In the genomic region with DNA sequence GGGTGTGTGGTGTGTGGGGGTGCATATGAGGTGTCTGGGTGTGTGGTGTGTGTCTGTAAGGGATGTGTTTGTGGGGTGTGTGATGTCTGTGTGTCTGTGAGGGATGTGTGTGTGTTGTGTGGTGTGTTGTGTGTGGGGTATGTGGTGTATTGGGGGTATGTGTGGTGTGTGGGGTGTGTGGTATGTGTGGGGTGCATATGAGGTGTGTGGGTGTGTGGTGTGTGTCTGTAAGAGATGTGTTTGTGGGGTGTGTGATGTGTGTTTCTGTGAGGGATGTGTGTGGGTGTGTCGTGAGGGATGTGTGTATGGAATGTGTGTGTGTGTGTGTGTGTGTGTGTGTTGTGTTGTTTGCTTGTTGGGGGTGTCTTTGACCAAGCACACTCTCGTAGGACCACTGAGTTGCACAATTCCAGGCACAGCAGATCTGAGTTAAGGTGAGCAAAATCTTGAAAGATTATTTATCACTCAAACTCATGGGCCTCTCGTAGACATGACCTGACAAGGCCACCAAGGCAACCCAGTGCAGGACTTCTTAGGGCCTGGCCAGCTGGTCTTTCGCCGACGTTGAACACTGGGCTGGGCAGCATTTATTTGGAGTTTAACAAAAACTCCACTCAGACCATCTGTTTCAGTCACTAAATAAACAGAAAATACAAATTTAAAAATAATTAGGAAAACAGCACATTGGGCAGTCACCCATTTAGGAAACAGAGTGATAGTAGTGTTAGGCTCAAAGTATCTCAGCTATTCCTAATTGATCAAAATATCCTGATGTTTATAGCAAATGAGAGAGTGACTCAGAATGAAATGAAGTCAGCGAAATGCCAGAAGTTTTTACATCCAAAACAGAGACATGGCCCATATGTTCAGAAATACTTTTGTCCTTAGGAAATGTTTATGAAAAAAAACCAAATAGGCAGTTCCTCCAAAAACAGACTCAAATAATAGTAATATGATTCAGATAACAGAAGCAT, we compare ENCODE assay signal across 20 cellular contexts.
DNase-seq lines count a peak whose midpoint lies in the region; TF ChIP-seq lines count a peak whose summit lies in the region.
"Had no signal": no experiment of that assay in that cellular context is flagged by ENCODE, and none has a peak within 500 bp of the region (broad histone marks: within the 10 kb centered on the region; RNA-seq: fewer than 3 reads in every experiment).

No MANE protein-coding gene starts in this region.

- H3K27me3 ChIP-seq in GM23248 (replicated peaks; ENCODE audit: insufficient read depth) (no peaks in the 10 kb centered on the region), fibroblast of lung (ENCODE audit: control insufficient read depth, insufficient read depth, low read length) (no peaks in the 10 kb centered on the region)
- H3K27me3 ChIP-seq: colonic mucosa, sigmoid colon had no signal

- no peak overlapping the region for H3K9ac ChIP-seq in GM23248
- no peak overlapping the region for H3K9ac ChIP-seq in fibroblast of lung (ENCODE audit: insufficient read depth, low read length)

- TF ChIP-seq CTCF in AG10803 (conservative IDR thresholded peaks at IDR 0.05; ENCODE audit: low read length) (no peak), fibroblast of lung (conservative IDR thresholded peaks at IDR 0.05 in 1 of 2, IDR thresholded peaks at IDR 0.05 in 1 of 2; ENCODE audit: low read depth in 1 of 2, low read length in 2 of 2) (no peak), mesothelial cell of epicardium (IDR thresholded peaks at IDR 0.05; ENCODE audit: unreplicated experiment) (no peak)

- H3K27ac Mint-ChIP-seq in mesothelial cell of epicardium: peak overlapping the region; percentile 34
- H3K27ac Mint-ChIP-seq: activated CD4-positive, alpha-beta memory T cell treated with anti-CD3 and anti-CD28 coated beads for 36 hours; activated naive CD4-positive, alpha-beta T cell treated with anti-CD3 and anti-CD28 coated beads, Interleukin-2, amount 10 ng/mL, durations not matched to agents 7 days and 5 days; activated T-cell treated with anti-CD3 and anti-CD28 coated beads, Interleukin-2, amount 50 U/mL, for 24 hours; T-cell had no signal

- H3K4me3 ChIP-seq in AG10803 (ENCODE audit: low read length): no peak overlapping the region
- no peak overlapping the region for H3K4me3 ChIP-seq in GM23248
- H3K4me3 ChIP-seq in fibroblast of lung (replicated peaks in 1 of 4; ENCODE audit: control extremely low read depth in 1 of 4, insufficient read depth in 1 of 4, low read depth in 3 of 4, low read length in 4 of 4): no peak overlapping the region
- H3K4me3 ChIP-seq: colonic mucosa, sigmoid colon had no signal

- H3K4me3 Mint-ChIP-seq in mesothelial cell of epicardium: no peak overlapping the region
- H3K4me3 Mint-ChIP-seq: activated CD4-positive, alpha-beta memory T cell treated with anti-CD3 and anti-CD28 coated beads for 36 hours; activated naive CD4-positive, alpha-beta T cell treated with anti-CD3 and anti-CD28 coated beads, Interleukin-2, amount 10 ng/mL, durations not matched to agents 7 days and 5 days; activated T-cell treated with anti-CD3 and anti-CD28 coated beads, Interleukin-2, amount 50 U/mL, for 24 hours; T-cell had no signal

- 27 to 28% methylated on average over 7 of the region's 7 CpGs for WGBS in GM23248 (ENCODE audit: low coverage in 1 of 2, low lambda C conversion rate in 2 of 2, missing lambda C conversion rate in 2 of 2), 2 experiments

- H3K9me3 ChIP-seq in GM23248 (ENCODE audit: low read depth) (no peaks in the 10 kb centered on the region), fibroblast of lung (ENCODE audit: control insufficient read depth, insufficient read depth, low read depth, low read length) (no peaks in the 10 kb centered on the region)
- H3K9me3 ChIP-seq: colonic mucosa, sigmoid colon had no signal

- no peaks in the 10 kb centered on the region; the same call in 1 of the 2 replicates for H3F3A ChIP-seq in GM23248 (ENCODE audit: insufficient read depth)

- no peaks in the 10 kb centered on the region for H3K36me3 Mint-ChIP-seq in mesothelial cell of epicardium
- H3K36me3 Mint-ChIP-seq: activated CD4-positive, alpha-beta memory T cell treated with anti-CD3 and anti-CD28 coated beads for 36 hours; activated naive CD4-positive, alpha-beta T cell treated with anti-CD3 and anti-CD28 coated beads, Interleukin-2, amount 10 ng/mL, durations not matched to agents 7 days and 5 days; T-cell had no signal

- H4K20me1 ChIP-seq in GM23248 (ENCODE audit: insufficient read depth): no peaks in the 10 kb centered on the region
- H4K20me1 ChIP-seq in fibroblast of lung (ENCODE audit: control insufficient read depth, extremely low read depth, insufficient read depth, low read length): no peaks in the 10 kb centered on the region

- H3K4me1 Mint-ChIP-seq in mesothelial cell of epicardium: peaks cover 7% of the 10 kb centered on the region
- H3K4me1 Mint-ChIP-seq: activated naive CD4-positive, alpha-beta T cell treated with anti-CD3 and anti-CD28 coated beads, Interleukin-2, amount 10 ng/mL, durations not matched to agents 7 days and 5 days; T-cell had no signal

- H3K9me3 Mint-ChIP-seq in mesothelial cell of epicardium: peaks cover 3% of the 10 kb centered on the region
- H3K9me3 Mint-ChIP-seq: activated CD4-positive, alpha-beta memory T cell treated with anti-CD3 and anti-CD28 coated beads for 36 hours; activated naive CD4-positive, alpha-beta T cell treated with anti-CD3 and anti-CD28 coated beads, Interleukin-2, amount 10 ng/mL, durations not matched to agents 7 days and 5 days; activated T-cell treated with anti-CD3 and anti-CD28 coated beads, Interleukin-2, amount 50 U/mL, for 24 hours; T-cell had no signal

- H2AFZ ChIP-seq in GM23248: no peak overlapping the region
- no peak overlapping the region for H2AFZ ChIP-seq in fibroblast of lung (ENCODE audit: low read length)

- H3K27me3 Mint-ChIP-seq in mesothelial cell of epicardium (ENCODE audit: low read depth): no peaks in the 10 kb centered on the region
- H3K27me3 Mint-ChIP-seq: activated CD4-positive, alpha-beta memory T cell treated with anti-CD3 and anti-CD28 coated beads for 36 hours; activated naive CD4-positive, alpha-beta T cell treated with anti-CD3 and anti-CD28 coated beads, Interleukin-2, amount 10 ng/mL, durations not matched to agents 7 days and 5 days; activated T-cell treated with anti-CD3 and anti-CD28 coated beads, Interleukin-2, amount 50 U/mL, for 24 hours; T-cell had no signal

- H3K4me2 ChIP-seq in GM23248 (ENCODE audit: unreplicated experiment): no peak overlapping the region
- peak overlapping the region; percentile 32 for H3K4me2 ChIP-seq in fibroblast of lung (ENCODE audit: extremely low read depth, insufficient read depth, low read length)

- 0 out of 2 replicates have a peak, but pooled peaks cover 10% of the 10 kb centered on the region for H3K4me1 ChIP-seq in GM23248 (ENCODE audit: insufficient read depth)
- H3K4me1 ChIP-seq in fibroblast of lung (ENCODE audit: control insufficient read depth, extremely low read depth, insufficient read depth, low read length): peaks cover 2% of the 10 kb centered on the region
- H3K4me1 ChIP-seq: colonic mucosa, sigmoid colon had no signal

- 0 out of 2 replicates have a peak overlapping the region, but pooled peaks have one; percentile 31 for H3K27ac ChIP-seq in GM23248
- H3K27ac ChIP-seq in fibroblast of lung (ENCODE audit: insufficient read depth, low read length): peak overlapping the region; percentile 58
- H3K27ac ChIP-seq: colonic mucosa, VCaP had no signal

- DNase-seq in AG10803 (ENCODE audit: low read depth): peak; percentile 89
- DNase-seq in GM23248: peak; percentile 65
- DNase-seq in fibroblast of lung (ENCODE audit: low read depth in 2 of 2): peak in 1 of 2 donors; percentile 93
- DNase-seq in mesothelial cell of epicardium (ENCODE audit: low spot score in 2 of 2, unreplicated experiment in 2 of 2): no peak
- DNase-seq in NCI-H1436 (lab: John Stamatoyannopoulos, UW): no peak
- DNase-seq in NCI-H1417 treated with DMSO at 0.1 percent for 48 hours (lab: John Stamatoyannopoulos, UW): no peak
- DNase-seq in SK-N-DZ (ENCODE audit: low spot score): no peak
- no peak for DNase-seq in activated CD4-positive, CD25-positive, alpha-beta regulatory T cell (lab: John Stamatoyannopoulos, UW)
- DNase-seq: activated CD4-positive, alpha-beta memory T cell treated with anti-CD3 and anti-CD28 coated beads for 36 hours; activated naive CD4-positive, alpha-beta T cell treated with anti-CD3 and anti-CD28 coated beads, Interleukin-2, amount 10 ng/mL, durations not matched to agents 7 days and 5 days; activated T-cell treated with anti-CD3 and anti-CD28 coated beads, Interleukin-2, amount 50 U/mL, for 24 hours; colonic mucosa; foreskin melanocyte; GDM1; NCI-H146; NCI-H2227 treated with DMSO at 0.1 percent for 48 hours; NK-92 treated with Interleukin-12 subunit alpha and Interleukin-12 subunit beta, amount 100 ng/mL, for 24 hours; sigmoid colon; T-cell had no signal

- H3K79me2 ChIP-seq in GM23248 (ENCODE audit: insufficient read depth): no peaks in the 10 kb centered on the region
- no peaks in the 10 kb centered on the region for H3K79me2 ChIP-seq in fibroblast of lung (ENCODE audit: control insufficient read depth, insufficient read depth, low read length)

- no peaks in the 10 kb centered on the region for H3K9me2 ChIP-seq in GM23248 (ENCODE audit: insufficient read depth)

- H3K36me3 ChIP-seq in GM23248 (ENCODE audit: low read depth) (no peaks in the 10 kb centered on the region), fibroblast of lung (ENCODE audit: control insufficient read depth, insufficient read depth, low read length) (no peaks in the 10 kb centered on the region)
- H3K36me3 ChIP-seq: colonic mucosa, sigmoid colon had no signal

- in situ Hi-C loops in GM23248 (cut with MboI): no loop called here

Comparison
In these comparisons a context has a peak if more than half of its experiments do, and no peak if none do; other contexts are left out.
1. DNase-seq: peak in AG10803 (single experiment) and GM23248 (single experiment); none in mesothelial cell of epicardium (0 of 2), NCI-H1436 (single experiment), NCI-H1417 treated with DMSO at 0.1 percent for 48 hours (single experiment), SK-N-DZ (single experiment) and activated CD4-positive, CD25-positive, alpha-beta regulatory T cell (0 of 4).